In the genomic region with DNA sequence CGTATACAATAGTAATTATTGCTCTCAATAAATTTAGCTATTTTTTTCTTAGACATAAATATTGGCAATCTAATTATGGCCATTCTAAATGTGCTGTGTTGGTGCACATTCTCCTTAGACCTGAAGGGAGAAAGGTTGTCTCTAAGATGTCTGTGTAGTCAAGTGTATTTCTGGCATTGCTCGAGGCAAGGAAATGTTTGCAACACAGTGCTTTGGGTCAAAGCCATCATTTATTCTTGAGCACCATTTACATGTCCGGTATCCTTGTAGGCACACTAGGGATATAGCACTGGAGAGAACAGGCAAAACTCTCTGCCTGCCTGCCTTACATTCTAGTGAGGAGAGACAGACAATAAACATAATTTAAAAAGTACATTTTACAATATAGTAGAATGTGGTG, we compare ENCODE assay signal across 15 cellular contexts.
"Had no signal": no experiment of that assay in that cellular context is flagged by ENCODE, and none has a peak within 500 bp of the region (broad histone marks: within the 10 kb centered on the region; RNA-seq: fewer than 3 reads in every experiment).

No MANE protein-coding gene starts in this region.

- H3K4me3 Mint-ChIP-seq: dendritic cell treated with granulocyte-macrophage colony-stimulating factor and Interleukin-4, amounts not matched to agents 40 ng/mL and 50 ng/mL, for 4 days; effector memory CD8-positive, alpha-beta T cell; mesothelial cell of epicardium; natural killer cell treated with Interleukin-12 subunit alpha and Interleukin-12 subunit beta and Interleukin-15 and Interleukin-18, amount 100 ng/mL, for 72 hours had no signal

- H3K27me3 ChIP-seq: esophagus muscularis mucosa, right atrium auricular region, vagina had no signal

- H3K27me3 Mint-ChIP-seq: effector memory CD8-positive, alpha-beta T cell had no signal

- H3K4me1 ChIP-seq: gastrocnemius medialis had no signal

- H3K4me3 ChIP-seq: esophagus muscularis mucosa, gastrocnemius medialis, right atrium auricular region, vagina had no signal

- H3K36me3 Mint-ChIP-seq: mesothelial cell of epicardium; natural killer cell treated with Interleukin-12 subunit alpha and Interleukin-12 subunit beta and Interleukin-15 and Interleukin-18, amount 100 ng/mL, for 72 hours had no signal

- ATAC-seq: effector memory CD8-positive, alpha-beta T cell; gastrocnemius medialis; left lobe of liver; natural killer cell treated with Interleukin-12 subunit alpha and Interleukin-12 subunit beta and Interleukin-15 and Interleukin-18, amount 100 ng/mL, for 72 hours had no signal

- DNase-seq: effector memory CD8-positive, alpha-beta T cell; gastrocnemius medialis; islet precursor cell; small intestine; stimulated activated CD4-positive, alpha-beta T cell treated with anti-CD3 and anti-CD28 coated beads, Interleukin-12 subunit alpha, Interleukin-12 subunit beta, amount 100 ng/mL, for 4 hours; stimulated activated naive CD4-positive, alpha-beta T cell treated with Interleukin-2 at 50 U/mL for 16 hours had no signal

- H3K27ac ChIP-seq: epithelial cell of prostate, gastrocnemius medialis, neutrophil, right atrium auricular region, vagina had no signal

- H3K27ac Mint-ChIP-seq: dendritic cell treated with granulocyte-macrophage colony-stimulating factor and Interleukin-4, amounts not matched to agents 40 ng/mL and 50 ng/mL, for 4 days; natural killer cell treated with Interleukin-12 subunit alpha and Interleukin-12 subunit beta and Interleukin-15 and Interleukin-18, amount 100 ng/mL, for 72 hours had no signal

- H3K9me3 ChIP-seq: esophagus muscularis mucosa, gastrocnemius medialis, neutrophil, right atrium auricular region, vagina had no signal

- H3K36me3 ChIP-seq: esophagus muscularis mucosa, gastrocnemius medialis, neutrophil, right atrium auricular region, vagina had no signal

- H3K9me3 Mint-ChIP-seq: dendritic cell treated with granulocyte-macrophage colony-stimulating factor and Interleukin-4, amounts not matched to agents 40 ng/mL and 50 ng/mL, for 4 days; effector memory CD8-positive, alpha-beta T cell; mesothelial cell of epicardium; natural killer cell treated with Interleukin-12 subunit alpha and Interleukin-12 subunit beta and Interleukin-15 and Interleukin-18, amount 100 ng/mL, for 72 hours had no signal
